In genomic region chr6:158384671-158385110, GRCh38 we compare ENCODE assay signal across 22 cellular contexts.
"Had no signal": no experiment of that assay in that cellular context is flagged by ENCODE, and none has a peak within 500 bp of the region (broad histone marks: within the 10 kb centered on the region; RNA-seq: fewer than 3 reads in every experiment).

No MANE protein-coding gene starts in this region.

- DNase-seq: activated CD4-positive, alpha-beta memory T cell treated with anti-CD3 and anti-CD28 coated beads for 36 hours; activated CD4-positive, alpha-beta T cell treated with anti-CD3 and anti-CD28 coated beads for 36 hours; activated T-cell treated with anti-CD3 and anti-CD28 coated beads for 4 hours; amniotic stem cell; body of pancreas; central memory CD4-positive, alpha-beta T cell; dorsolateral prefrontal cortex; endodermal cell; foreskin melanocyte; head of caudate nucleus; left ventricle myocardium inferior; mammary epithelial cell; naive B cell; right cardiac atrium; stimulated activated naive B cell treated with anti-CD40 and anti-IgM and Interleukin-4, amounts not matched to agents 10 μg/mL and 1 μg/mL and 100 μg/mL, for 72 hours; T-helper 17 cell had no signal

- H3K4me1 ChIP-seq: left ventricle myocardium inferior had no signal

- H3K4me3 ChIP-seq: body of pancreas, dorsolateral prefrontal cortex, left ventricle myocardium inferior, smooth muscle cell, thoracic aorta had no signal

- H3K4me2 ChIP-seq: smooth muscle cell had no signal

- H3K27ac Mint-ChIP-seq: activated CD4-positive, alpha-beta memory T cell treated with anti-CD3 and anti-CD28 coated beads for 36 hours; activated CD4-positive, alpha-beta T cell treated with anti-CD3 and anti-CD28 coated beads for 36 hours; activated naive CD8-positive, alpha-beta T cell; endodermal cell; progenitor cell of endocrine pancreas; stimulated activated naive B cell treated with anti-CD40 and anti-IgM and Interleukin-4, amounts not matched to agents 10 μg/mL and 1 μg/mL and 100 μg/mL, for 72 hours; T-helper 17 cell; WTC11 had no signal

- ATAC-seq: activated CD4-positive, alpha-beta T cell treated with anti-CD3 and anti-CD28 coated beads for 36 hours; body of pancreas; right cardiac atrium; stimulated activated naive B cell treated with anti-CD40 and anti-IgM and Interleukin-4, amounts not matched to agents 10 μg/mL and 1 μg/mL and 100 μg/mL, for 72 hours; T-helper 17 cell; WTC11 had no signal

- H3K27me3 Mint-ChIP-seq: activated CD4-positive, alpha-beta memory T cell treated with anti-CD3 and anti-CD28 coated beads for 36 hours; activated CD4-positive, alpha-beta T cell treated with anti-CD3 and anti-CD28 coated beads for 36 hours; activated naive CD8-positive, alpha-beta T cell; naive B cell; progenitor cell of endocrine pancreas; stimulated activated naive B cell treated with anti-CD40 and anti-IgM and Interleukin-4, amounts not matched to agents 10 μg/mL and 1 μg/mL and 100 μg/mL, for 72 hours; T-helper 17 cell had no signal

- H3K4me3 Mint-ChIP-seq: activated CD4-positive, alpha-beta memory T cell treated with anti-CD3 and anti-CD28 coated beads for 36 hours; activated CD4-positive, alpha-beta T cell treated with anti-CD3 and anti-CD28 coated beads for 36 hours; activated naive CD8-positive, alpha-beta T cell; endodermal cell; neural crest cell; stimulated activated naive B cell treated with anti-CD40 and anti-IgM and Interleukin-4, amounts not matched to agents 10 μg/mL and 1 μg/mL and 100 μg/mL, for 72 hours; T-helper 17 cell; WTC11 had no signal

- H3K36me3 ChIP-seq: left ventricle myocardium inferior, thoracic aorta had no signal

- H3K9me3 ChIP-seq: body of pancreas, left ventricle myocardium inferior, thoracic aorta had no signal

- H3K36me3 Mint-ChIP-seq: activated CD4-positive, alpha-beta memory T cell treated with anti-CD3 and anti-CD28 coated beads for 36 hours; activated naive CD8-positive, alpha-beta T cell; naive B cell; stimulated activated naive B cell treated with anti-CD40 and anti-IgM and Interleukin-4, amounts not matched to agents 10 μg/mL and 1 μg/mL and 100 μg/mL, for 72 hours had no signal

- H3K4me1 Mint-ChIP-seq: endodermal cell had no signal

- H3K9me3 Mint-ChIP-seq: activated CD4-positive, alpha-beta memory T cell treated with anti-CD3 and anti-CD28 coated beads for 36 hours; naive B cell; neural crest cell; stimulated activated naive B cell treated with anti-CD40 and anti-IgM and Interleukin-4, amounts not matched to agents 10 μg/mL and 1 μg/mL and 100 μg/mL, for 72 hours had no signal

- H3K27ac ChIP-seq: body of pancreas, left ventricle myocardium inferior, thoracic aorta had no signal

- H3K27me3 ChIP-seq: body of pancreas, dorsolateral prefrontal cortex had no signal
